Comparison of ENCODE assay signal across 20 cellular contexts in the genomic region with DNA sequence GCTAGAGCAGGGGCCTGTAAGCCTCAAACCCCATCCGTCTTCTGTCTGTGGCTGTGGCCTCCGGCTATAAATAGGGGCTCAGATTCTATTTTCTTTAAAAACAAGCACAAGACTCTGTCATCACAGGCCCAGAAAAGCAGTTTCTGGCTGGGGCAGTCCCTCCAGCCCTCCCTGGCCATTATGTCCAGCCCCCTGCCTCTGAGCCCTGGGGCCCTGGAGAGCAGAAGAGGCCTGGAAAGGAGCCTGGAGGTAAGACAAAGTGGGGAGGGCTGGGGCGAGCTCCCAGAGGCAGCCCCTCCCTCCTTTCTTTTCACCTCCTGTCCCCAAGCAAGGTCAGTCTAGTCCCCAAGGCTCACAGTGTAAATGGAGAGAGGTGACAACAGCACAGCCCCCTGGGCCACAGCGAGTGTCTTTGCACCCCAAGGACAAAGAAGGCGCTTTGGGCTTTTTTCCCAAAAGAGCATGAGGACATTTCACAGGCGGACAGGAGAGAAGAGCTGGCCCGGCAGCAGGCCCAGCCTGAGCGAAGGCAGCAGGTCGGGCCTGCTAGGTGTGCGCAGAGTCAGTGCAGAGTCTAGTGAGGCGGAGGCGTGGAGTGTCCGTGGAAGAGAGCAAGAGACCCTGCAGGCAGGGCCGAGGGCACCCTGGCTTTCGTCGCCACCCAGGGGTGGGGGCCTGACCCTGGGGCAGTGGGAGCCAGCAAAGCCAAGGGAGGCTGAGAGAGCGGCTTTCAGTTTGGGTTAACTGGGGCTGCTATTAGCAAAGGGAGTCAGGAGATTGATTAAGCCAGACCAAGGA.
DNase-seq lines count a peak whose midpoint lies in the region; ATAC-seq and TF ChIP-seq lines count a peak whose summit lies in the region.
"Had no signal": no experiment of that assay in that cellular context is flagged by ENCODE, and none has a peak within 500 bp of the region (broad histone marks: within the 10 kb centered on the region; RNA-seq: fewer than 3 reads in every experiment).

No MANE protein-coding gene starts in this region.

- intact Hi-C loops in right lobe of liver (cut with DNase I): no loop called here

- H3K27me3 ChIP-seq in NT2/D1 (ENCODE audit: insufficient read depth, insufficient read length): no peaks in the 10 kb centered on the region
- no peaks in the 10 kb centered on the region for H3K27me3 ChIP-seq in mesenchymal stem cell (ENCODE audit: control insufficient read depth in 1 of 2, insufficient read depth in 1 of 2, low read length in 2 of 2)
- H3K27me3 ChIP-seq in skeletal muscle tissue (ENCODE audit: control insufficient read depth in 3 of 3, insufficient read depth in 3 of 3, low read length in 3 of 3): peaks cover 0 to 8% (median 0%) of the 10 kb centered on the region in 3 donors
- no peaks in the 10 kb centered on the region for H3K27me3 ChIP-seq in right lobe of liver
- no peaks in the 10 kb centered on the region for H3K27me3 ChIP-seq in GM23248 (replicated peaks; ENCODE audit: insufficient read depth)
- no peaks in the 10 kb centered on the region for H3K27me3 ChIP-seq in mesendoderm (ENCODE audit: insufficient read depth, low read length, poor library complexity)

- no peak overlapping the region for H3K4me2 ChIP-seq in mesenchymal stem cell (ENCODE audit: low read length, poor library complexity, severe bottlenecking)
- no peak overlapping the region for H3K4me2 ChIP-seq in GM23248 (ENCODE audit: unreplicated experiment)
- no peak overlapping the region for H3K4me2 ChIP-seq in mesendoderm (ENCODE audit: low read length)

- no peak for TF ChIP-seq POLR2A in right lobe of liver (IDR thresholded peaks at IDR 0.05)

- H2BK5ac ChIP-seq in mesenchymal stem cell (ENCODE audit: low read depth, low read length, poor library complexity, severe bottlenecking): no peak overlapping the region
- H2BK5ac ChIP-seq in mesendoderm (ENCODE audit: low read length): no peak overlapping the region

- no peak overlapping the region for H3K4ac ChIP-seq in mesenchymal stem cell (ENCODE audit: low read depth in 1 of 2, low read length in 2 of 2)
- H3K4ac ChIP-seq in mesendoderm (ENCODE audit: low read depth, low read length): no peak overlapping the region

- H2AK5ac ChIP-seq in mesenchymal stem cell (ENCODE audit: low read length, severe bottlenecking): no peak overlapping the region
- no peak overlapping the region for H2AK5ac ChIP-seq in mesendoderm (ENCODE audit: low read length)

- H2BK12ac ChIP-seq in mesenchymal stem cell (ENCODE audit: low read length in 2 of 2): no peak overlapping the region

- H3K18ac ChIP-seq in mesenchymal stem cell (ENCODE audit: low read depth in 1 of 2, low read length in 2 of 2) (peak overlapping the region in 1 of 2 experiments; percentile 60), mesendoderm (ENCODE audit: low read length) (no peak overlapping the region)

- no peak overlapping the region for H2BK120ac ChIP-seq in mesenchymal stem cell (ENCODE audit: low read depth, low read length)
- H2BK120ac ChIP-seq in mesendoderm (ENCODE audit: low read depth, low read length): no peak overlapping the region

- peak overlapping the region; percentile 12 for H3K27ac Mint-ChIP-seq in central memory CD8-positive, alpha-beta T cell (ENCODE audit: low read depth)
- H3K27ac Mint-ChIP-seq: activated CD4-positive, alpha-beta memory T cell treated with anti-CD3 and anti-CD28 coated beads for 36 hours; activated naive CD8-positive, alpha-beta T cell treated with anti-CD3 and anti-CD28 coated beads, Interleukin-2, amount 50 U/mL, for 24 hours; immature natural killer cell; stimulated activated effector memory CD8-positive, alpha-beta T cell treated with anti-CD3 and anti-CD28 coated beads, Interleukin-12 subunit alpha, Interleukin-12 subunit beta, amount 100 ng/mL, for 72 hours had no signal

- 86% methylated on average over 16 of the region's 17 CpGs for WGBS in mesenchymal stem cell
- WGBS in right lobe of liver (ENCODE audit: insufficient coverage, low coverage, low lambda C conversion rate, missing lambda C conversion rate): 84% methylated on average over 14 of the region's 17 CpGs
- 94 to 96% methylated on average over 16 to 17 of the region's 17 CpGs for WGBS in GM23248 (ENCODE audit: low coverage in 1 of 2, low lambda C conversion rate in 2 of 2, missing lambda C conversion rate in 2 of 2), 2 experiments
- WGBS in mesendoderm (ENCODE audit: extremely low coverage, insufficient coverage, low lambda C conversion rate): no CpG with 5 or more reads among the region's 17 CpGs

- no peak overlapping the region for H4K5ac ChIP-seq in mesendoderm (ENCODE audit: low read length)

- no peaks in the 10 kb centered on the region for H3K36me3 Mint-ChIP-seq in central memory CD8-positive, alpha-beta T cell (ENCODE audit: insufficient read depth)
- H3K36me3 Mint-ChIP-seq: activated CD4-positive, alpha-beta memory T cell treated with anti-CD3 and anti-CD28 coated beads for 36 hours; immature natural killer cell; stimulated activated effector memory CD8-positive, alpha-beta T cell treated with anti-CD3 and anti-CD28 coated beads, Interleukin-12 subunit alpha, Interleukin-12 subunit beta, amount 100 ng/mL, for 72 hours had no signal

- H3K4me3 ChIP-seq in NT2/D1 (ENCODE audit: insufficient read length, low read depth): no peak overlapping the region
- no peak overlapping the region for H3K4me3 ChIP-seq in mesenchymal stem cell (ENCODE audit: insufficient read depth in 1 of 2, low read depth in 1 of 2, low read length in 2 of 2)
- no peak overlapping the region for H3K4me3 ChIP-seq in skeletal muscle tissue (ENCODE audit: low read length in 3 of 3)
- no peak overlapping the region for H3K4me3 ChIP-seq in right lobe of liver
- H3K4me3 ChIP-seq in GM23248: no peak overlapping the region
- no peak overlapping the region for H3K4me3 ChIP-seq in mesendoderm (ENCODE audit: low read length)
- H3K4me3 ChIP-seq: transverse colon had no signal

- H3K79me1 ChIP-seq in mesenchymal stem cell (replicated peaks; ENCODE audit: low read length, poor library complexity, severe bottlenecking): no peaks in the 10 kb centered on the region
- no peaks in the 10 kb centered on the region for H3K79me1 ChIP-seq in mesendoderm (ENCODE audit: low read length)

- no peak overlapping the region for H2AFZ ChIP-seq in mesenchymal stem cell (ENCODE audit: low read depth, low read length)
- no peak overlapping the region for H2AFZ ChIP-seq in GM23248

- H3K23ac ChIP-seq in mesenchymal stem cell (ENCODE audit: low read length in 2 of 2): no peak overlapping the region
- H3K23ac ChIP-seq in mesendoderm (ENCODE audit: low read length): no peak overlapping the region

- H3K79me2 ChIP-seq in GM23248 (ENCODE audit: insufficient read depth): no peaks in the 10 kb centered on the region
- no peaks in the 10 kb centered on the region for H3K79me2 ChIP-seq in mesendoderm (ENCODE audit: control insufficient read depth, insufficient read depth, low read length)

- peak overlapping the region in 1 of 2 experiments; percentile 22 for H3K14ac ChIP-seq in mesenchymal stem cell (ENCODE audit: low read length in 2 of 2)

- H3K27ac ChIP-seq in mesenchymal stem cell (ENCODE audit: low read length, poor library complexity, severe bottlenecking): no peak overlapping the region
- peak overlapping the region; percentile 47 for H3K27ac ChIP-seq in skeletal muscle tissue (ENCODE audit: low read depth, low read length)
- no peak overlapping the region for H3K27ac ChIP-seq in right lobe of liver
- no peak overlapping the region for H3K27ac ChIP-seq in GM23248
- no peak overlapping the region for H3K27ac ChIP-seq in mesendoderm (ENCODE audit: low read depth, low read length)
- H3K27ac ChIP-seq: transverse colon had no signal

- H4K91ac ChIP-seq in mesenchymal stem cell (ENCODE audit: low read length): peak overlapping the region; percentile 46

- H3F3A ChIP-seq in GM23248 (ENCODE audit: insufficient read depth): no peaks in the 10 kb centered on the region

- H3K36me3 ChIP-seq in NT2/D1 (ENCODE audit: insufficient read depth, insufficient read length, low read length) (no peaks in the 10 kb centered on the region), mesenchymal stem cell (ENCODE audit: control insufficient read depth in 1 of 2, insufficient read depth in 2 of 2, low read depth in 1 of 2, low read length in 2 of 2) (no peaks in the 10 kb centered on the region), skeletal muscle tissue (ENCODE audit: control insufficient read depth in 3 of 3, insufficient read depth in 3 of 3, low read length in 3 of 3) (no peaks in the 10 kb centered on the region), right lobe of liver (no peaks in the 10 kb centered on the region), GM23248 (ENCODE audit: low read depth) (no peaks in the 10 kb centered on the region), mesendoderm (ENCODE audit: control insufficient read depth, insufficient read depth, low read length) (no peaks in the 10 kb centered on the region)
- H3K36me3 ChIP-seq: transverse colon had no signal

- H3K4me1 Mint-ChIP-seq in central memory CD8-positive, alpha-beta T cell: no peaks in the 10 kb centered on the region
- H3K4me1 Mint-ChIP-seq: activated naive CD8-positive, alpha-beta T cell treated with anti-CD3 and anti-CD28 coated beads, Interleukin-2, amount 50 U/mL, for 24 hours had no signal

- no peak for DNase-seq in NT2/D1 (ENCODE audit: low read depth, low spot score)
- DNase-seq in central memory CD8-positive, alpha-beta T cell (ENCODE audit: low spot score in 2 of 2): no peak
- DNase-seq in mesenchymal stem cell: peak; percentile 28
- no peak for DNase-seq in right lobe of liver
- no peak for DNase-seq in GM23248
- no peak for DNase-seq in NCI-H187 (lab: John Stamatoyannopoulos, UW)
- DNase-seq in mesendoderm: no peak
- DNase-seq: activated CD4-positive, alpha-beta memory T cell treated with anti-CD3 and anti-CD28 coated beads for 36 hours; activated naive CD8-positive, alpha-beta T cell treated with anti-CD3 and anti-CD28 coated beads, Interleukin-2, amount 50 U/mL, for 24 hours; activated T-cell treated with anti-CD3 and anti-CD28 coated beads, Interleukin-2, amount 50 U/mL, for 4 hours; AML-193; cortex of kidney; immature natural killer cell; midbrain; NCI-H2081; NCI-H526; PC-3; transverse colon had no signal

- ATAC-seq in central memory CD8-positive, alpha-beta T cell (replicated peaks; ENCODE audit: extremely low read depth, poor library complexity, severe bottlenecking): no peak
- ATAC-seq in right lobe of liver: no peak
- ATAC-seq: activated naive CD8-positive, alpha-beta T cell treated with anti-CD3 and anti-CD28 coated beads, Interleukin-2, amount 50 U/mL, for 24 hours; activated T-cell treated with anti-CD3 and anti-CD28 coated beads, Interleukin-2, amount 50 U/mL, for 4 hours; stimulated activated effector memory CD8-positive, alpha-beta T cell treated with anti-CD3 and anti-CD28 coated beads, Interleukin-12 subunit alpha, Interleukin-12 subunit beta, amount 100 ng/mL, for 72 hours had no signal

- H3K4me1 ChIP-seq in NT2/D1 (ENCODE audit: insufficient read depth, insufficient read length) (peaks cover 19% of the 10 kb centered on the region), mesenchymal stem cell (ENCODE audit: control insufficient read depth, insufficient read depth, low read depth, low read length) (peaks cover 21% of the 10 kb centered on the region), skeletal muscle tissue (ENCODE audit: control insufficient read depth in 3 of 3, insufficient read depth in 3 of 3, low read length in 3 of 3) (peaks cover 0 to 25% (median 24%) of the 10 kb centered on the region in 3 donors), right lobe of liver (no peaks in the 10 kb centered on the region), GM23248 (ENCODE audit: insufficient read depth) (peaks cover 6% of the 10 kb centered on the region; the same call in 1 of the 2 replicates), mesendoderm (ENCODE audit: control insufficient read depth, low read depth, low read length) (no peaks in the 10 kb centered on the region)
- H3K4me1 ChIP-seq: transverse colon had no signal

- no peak overlapping the region for H3K56ac ChIP-seq in mesendoderm (ENCODE audit: low read length)

- no peaks in the 10 kb centered on the region for H4K20me1 ChIP-seq in GM23248 (ENCODE audit: insufficient read depth)

- H3K9ac ChIP-seq in NT2/D1 (ENCODE audit: insufficient read length, low read depth) (peak overlapping the region; percentile 17), mesenchymal stem cell (ENCODE audit: low read length) (no peak overlapping the region), skeletal muscle tissue (ENCODE audit: low read depth in 1 of 3, low read length in 3 of 3) (no peak overlapping the region), GM23248 (no peak overlapping the region), mesendoderm (ENCODE audit: low read length) (no peak overlapping the region)

- in situ Hi-C loops in GM23248 (cut with MboI): no loop called here

- H2BK15ac ChIP-seq in mesenchymal stem cell (ENCODE audit: low read depth, poor library complexity, severe bottlenecking) (peak overlapping the region; percentile 67), mesendoderm (replicated peaks; ENCODE audit: low read depth) (no peak overlapping the region)

- TF ChIP-seq CTCF in right lobe of liver (IDR thresholded peaks at IDR 0.05): no peak

- H3K27me3 Mint-ChIP-seq in central memory CD8-positive, alpha-beta T cell: no peaks in the 10 kb centered on the region
- H3K27me3 Mint-ChIP-seq: activated CD4-positive, alpha-beta memory T cell treated with anti-CD3 and anti-CD28 coated beads for 36 hours; activated naive CD8-positive, alpha-beta T cell treated with anti-CD3 and anti-CD28 coated beads, Interleukin-2, amount 50 U/mL, for 24 hours had no signal

- no peaks in the 10 kb centered on the region for H3K9me2 ChIP-seq in GM23248 (ENCODE audit: insufficient read depth)

- H3K9me3 ChIP-seq in NT2/D1 (ENCODE audit: insufficient read depth, low read length) (no peaks in the 10 kb centered on the region), mesenchymal stem cell (ENCODE audit: control insufficient read depth, low read length) (no peaks in the 10 kb centered on the region), skeletal muscle tissue (ENCODE audit: control insufficient read depth in 3 of 3, low read length in 3 of 3) (peaks cover 0 to 2% (median 0%) of the 10 kb centered on the region in 3 donors), right lobe of liver (no peaks in the 10 kb centered on the region), GM23248 (ENCODE audit: low read depth) (no peaks in the 10 kb centered on the region)
- H3K9me3 ChIP-seq: transverse colon had no signal

- H3K9me3 Mint-ChIP-seq in central memory CD8-positive, alpha-beta T cell: no peaks in the 10 kb centered on the region
- H3K9me3 Mint-ChIP-seq: activated CD4-positive, alpha-beta memory T cell treated with anti-CD3 and anti-CD28 coated beads for 36 hours; activated naive CD8-positive, alpha-beta T cell treated with anti-CD3 and anti-CD28 coated beads, Interleukin-2, amount 50 U/mL, for 24 hours; activated T-cell treated with anti-CD3 and anti-CD28 coated beads, Interleukin-2, amount 50 U/mL, for 4 hours; immature natural killer cell; stimulated activated effector memory CD8-positive, alpha-beta T cell treated with anti-CD3 and anti-CD28 coated beads, Interleukin-12 subunit alpha, Interleukin-12 subunit beta, amount 100 ng/mL, for 72 hours had no signal

- no peak overlapping the region for H3K4me3 Mint-ChIP-seq in central memory CD8-positive, alpha-beta T cell
- H3K4me3 Mint-ChIP-seq: activated CD4-positive, alpha-beta memory T cell treated with anti-CD3 and anti-CD28 coated beads for 36 hours; activated naive CD8-positive, alpha-beta T cell treated with anti-CD3 and anti-CD28 coated beads, Interleukin-2, amount 50 U/mL, for 24 hours; activated T-cell treated with anti-CD3 and anti-CD28 coated beads, Interleukin-2, amount 50 U/mL, for 4 hours; stimulated activated effector memory CD8-positive, alpha-beta T cell treated with anti-CD3 and anti-CD28 coated beads, Interleukin-12 subunit alpha, Interleukin-12 subunit beta, amount 100 ng/mL, for 72 hours had no signal

- peak overlapping the region; percentile 50 for H4K8ac ChIP-seq in mesenchymal stem cell (ENCODE audit: low read length)
- no peak overlapping the region for H4K8ac ChIP-seq in mesendoderm (ENCODE audit: low read depth, low read length)
